Comparison of ENCODE assay signal across 1 cellular context in the genomic region with DNA sequence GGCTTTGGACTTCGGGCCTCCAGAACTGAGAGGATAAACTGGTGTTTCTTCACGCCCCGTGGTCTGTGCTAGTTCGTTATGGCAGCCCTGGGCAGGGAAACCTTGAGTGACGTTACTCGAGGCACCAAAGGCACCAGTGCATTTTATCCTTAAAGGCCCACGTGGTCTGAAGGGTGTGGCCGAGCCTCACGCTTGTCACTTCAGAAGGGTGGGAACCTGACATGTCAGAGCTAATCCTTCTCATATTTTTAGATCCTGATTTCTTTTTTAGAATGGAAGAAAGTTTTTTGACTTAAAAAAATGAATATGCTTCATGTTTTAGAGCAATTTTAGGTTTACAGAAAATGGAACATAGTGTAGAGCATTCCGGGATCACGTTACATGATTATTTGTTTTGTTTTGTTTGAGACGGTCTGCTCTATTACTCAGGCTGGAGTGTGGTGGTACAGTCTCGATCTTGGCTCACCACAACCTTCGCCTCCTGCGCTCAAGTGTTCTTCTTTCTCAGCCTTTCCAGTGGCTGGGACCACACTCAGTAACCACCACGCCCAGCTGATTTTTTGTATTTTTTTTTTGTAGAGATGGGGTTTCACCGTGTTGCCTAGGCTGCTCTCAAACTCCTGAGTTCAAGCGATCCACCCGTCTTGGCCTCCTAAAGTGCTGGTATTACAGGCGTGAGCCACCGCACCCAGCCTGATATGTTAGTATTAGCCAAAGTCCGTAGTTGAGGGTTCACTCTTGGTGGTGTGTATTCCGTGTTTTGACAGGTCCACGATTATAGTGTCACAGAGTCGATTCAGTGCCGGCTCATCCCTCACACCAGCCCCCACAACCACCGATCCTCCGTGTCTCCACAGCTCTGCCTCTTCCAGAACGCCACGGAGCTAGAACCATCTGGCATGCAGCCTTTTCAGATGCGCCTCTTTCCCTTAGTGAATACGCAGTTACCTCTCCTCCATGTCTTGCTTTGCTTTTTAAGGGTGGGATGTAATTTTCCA.
TF ChIP-seq lines count a peak whose summit lies in the region.

No MANE protein-coding gene starts in this region.

TF ChIP-seq in WTC11, 78 proteins besides CTCF, POLR2A, EP300 and RAD21:
- TF ChIP-seq, protein P1, sequence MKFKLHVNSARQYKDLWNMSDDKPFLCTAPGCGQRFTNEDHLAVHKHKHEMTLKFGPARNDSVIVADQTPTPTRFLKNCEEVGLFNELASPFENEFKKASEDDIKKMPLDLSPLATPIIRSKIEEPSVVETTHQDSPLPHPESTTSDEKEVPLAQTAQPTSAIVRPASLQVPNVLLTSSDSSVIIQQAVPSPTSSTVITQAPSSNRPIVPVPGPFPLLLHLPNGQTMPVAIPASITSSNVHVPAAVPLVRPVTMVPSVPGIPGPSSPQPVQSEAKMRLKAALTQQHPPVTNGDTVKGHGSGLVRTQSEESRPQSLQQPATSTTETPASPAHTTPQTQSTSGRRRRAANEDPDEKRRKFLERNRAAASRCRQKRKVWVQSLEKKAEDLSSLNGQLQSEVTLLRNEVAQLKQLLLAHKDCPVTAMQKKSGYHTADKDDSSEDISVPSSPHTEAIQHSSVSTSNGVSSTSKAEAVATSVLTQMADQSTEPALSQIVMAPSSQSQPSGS (CRISPR knock-in tag; IDR thresholded peaks at IDR 0.05; ENCODE audit: borderline replicate concordance, low read depth): no peak
- TF ChIP-seq, protein P2, sequence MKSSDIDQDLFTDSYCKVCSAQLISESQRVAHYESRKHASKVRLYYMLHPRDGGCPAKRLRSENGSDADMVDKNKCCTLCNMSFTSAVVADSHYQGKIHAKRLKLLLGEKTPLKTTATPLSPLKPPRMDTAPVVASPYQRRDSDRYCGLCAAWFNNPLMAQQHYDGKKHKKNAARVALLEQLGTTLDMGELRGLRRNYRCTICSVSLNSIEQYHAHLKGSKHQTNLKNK (CRISPR knock-in tag; IDR thresholded peaks at IDR 0.05): no peak
- no peak for TF ChIP-seq SP1 (CRISPR knock-in tag; conservative IDR thresholded peaks at IDR 0.05)
- no peak for TF ChIP-seq ZNF219 (CRISPR knock-in tag; IDR thresholded peaks at IDR 0.05; ENCODE audit: borderline replicate concordance)
- no peak for TF ChIP-seq ZNF423 (CRISPR knock-in tag; IDR thresholded peaks at IDR 0.05)
- no peak for TF ChIP-seq ZNF317 (CRISPR knock-in tag; IDR thresholded peaks at IDR 0.05; ENCODE audit: borderline replicate concordance, low read depth)
- no peak for TF ChIP-seq JUN (CRISPR knock-in tag; IDR thresholded peaks at IDR 0.05)
